ENCODE assay signal across 1 cellular context in genomic region chr5:176533894-176534611, GRCh38.
A peak's percentile ranks its signal among the peaks of the same experiment; 100 is the strongest.
TF ChIP-seq lines count a peak whose summit lies in the region.

No MANE protein-coding gene starts in this region.

TF ChIP-seq in HepG2, 621 proteins besides CTCF, POLR2A, EP300 and RAD21 (continued from another document and continues in another):
- no peak for TF ChIP-seq TIGD3 (CRISPR knock-in tag; IDR thresholded peaks at IDR 0.05; ENCODE audit: borderline replicate concordance)
- no peak for TF ChIP-seq CBX1 (IDR thresholded peaks at IDR 0.05; ENCODE audit: low read depth)
- TF ChIP-seq ZNF230 (CRISPR knock-in tag; IDR thresholded peaks at IDR 0.05): no peak
- TF ChIP-seq HINFP (CRISPR knock-in tag; IDR thresholded peaks at IDR 0.05; ENCODE audit: low read depth): no peak
- 0 out of 2 replicates have a peak, but pooled peaks have one; percentile 19 for TF ChIP-seq RCOR2 (CRISPR knock-in tag; IDR thresholded peaks at IDR 0.05)
- no peak for TF ChIP-seq MLLT10 (CRISPR knock-in tag; IDR thresholded peaks at IDR 0.05)
- 0 out of 2 replicates have a peak, but pooled peaks have one; percentile 55 for TF ChIP-seq ZNF891 (CRISPR knock-in tag; IDR thresholded peaks at IDR 0.05)
- TF ChIP-seq ATF7-NPFF (CRISPR knock-in tag; IDR thresholded peaks at IDR 0.05; ENCODE audit: low read depth): no peak
- no peak for TF ChIP-seq EEA1 (CRISPR knock-in tag; IDR thresholded peaks at IDR 0.05; ENCODE audit: borderline replicate concordance)
- TF ChIP-seq ZNF501 (CRISPR knock-in tag; IDR thresholded peaks at IDR 0.05): 0 out of 2 replicates have a peak, but pooled peaks have one; percentile 24
- 0 out of 2 replicates have a peak, but pooled peaks have one; percentile 18 for TF ChIP-seq FOSL2 (CRISPR knock-in tag; IDR thresholded peaks at IDR 0.05)
- peak; percentile 46; the same call in 1 of the 2 replicates for TF ChIP-seq ESRRA (CRISPR knock-in tag; IDR thresholded peaks at IDR 0.05; ENCODE audit: low read depth)
- TF ChIP-seq HDAC1 (CRISPR knock-in tag; IDR thresholded peaks at IDR 0.05): peak; percentile 47; the same call in 1 of the 2 replicates
- no peak for TF ChIP-seq ZNF282 (IDR thresholded peaks at IDR 0.05; ENCODE audit: partially characterized antibody)
- TF ChIP-seq SALL1 (CRISPR knock-in tag; IDR thresholded peaks at IDR 0.05): 0 out of 2 replicates have a peak, but pooled peaks have one; percentile 28
- TF ChIP-seq AKAP8 (CRISPR knock-in tag; IDR thresholded peaks at IDR 0.05): peak; percentile 87
- TF ChIP-seq MLXIP (CRISPR knock-in tag; IDR thresholded peaks at IDR 0.05; ENCODE audit: borderline replicate concordance): no peak
- TF ChIP-seq TRIM24 (CRISPR knock-in tag; IDR thresholded peaks at IDR 0.05): no peak
- TF ChIP-seq ZNF33B (CRISPR knock-in tag; IDR thresholded peaks at IDR 0.05): 0 out of 2 replicates have a peak, but pooled peaks have one; percentile 12
- no peak for TF ChIP-seq KDM1A (CRISPR knock-in tag; IDR thresholded peaks at IDR 0.05)
- no peak for TF ChIP-seq PHF20 (CRISPR knock-in tag; IDR thresholded peaks at IDR 0.05)
- no peak for TF ChIP-seq ZZZ3 (CRISPR knock-in tag; IDR thresholded peaks at IDR 0.05; ENCODE audit: borderline replicate concordance)
- no peak for TF ChIP-seq MTF1 (CRISPR knock-in tag; IDR thresholded peaks at IDR 0.05)
- TF ChIP-seq NFE2L1 (CRISPR knock-in tag; IDR thresholded peaks at IDR 0.05; ENCODE audit: borderline replicate concordance): no peak
- no peak for TF ChIP-seq NONO (IDR thresholded peaks at IDR 0.05)
- TF ChIP-seq NONO (CRISPR knock-in tag; conservative IDR thresholded peaks at IDR 0.05): 0 out of 2 replicates have a peak, but pooled peaks have one; percentile 47
- TF ChIP-seq NAIF1 (CRISPR knock-in tag; IDR thresholded peaks at IDR 0.05; ENCODE audit: borderline replicate concordance): no peak
- no peak for TF ChIP-seq ZSCAN22 (CRISPR knock-in tag; IDR thresholded peaks at IDR 0.05)
- no peak for TF ChIP-seq ZNF570 (CRISPR knock-in tag; IDR thresholded peaks at IDR 0.05; ENCODE audit: borderline replicate concordance)
- TF ChIP-seq MBNL3 (CRISPR knock-in tag; conservative IDR thresholded peaks at IDR 0.05): no peak
- peak; percentile 66 for TF ChIP-seq RBM22 (optimal IDR thresholded peaks at IDR 0.05; ENCODE audit: low read length)
- no peak for TF ChIP-seq HNF4G (IDR thresholded peaks at IDR 0.05; ENCODE audit: borderline replicate concordance, low read depth, low read length)
- TF ChIP-seq HNF4G (CRISPR knock-in tag; IDR thresholded peaks at IDR 0.05; ENCODE audit: borderline replicate concordance, low read depth): 0 out of 2 replicates have a peak, but pooled peaks have one; percentile 40
- no peak for TF ChIP-seq ZNF563 (CRISPR knock-in tag; IDR thresholded peaks at IDR 0.05)
- TF ChIP-seq ZNF614 (CRISPR knock-in tag; IDR thresholded peaks at IDR 0.05; ENCODE audit: borderline replicate concordance): no peak
- peak; percentile 22; the same call in 1 of the 2 replicates for TF ChIP-seq SKIL (CRISPR knock-in tag; IDR thresholded peaks at IDR 0.05; ENCODE audit: borderline replicate concordance)
- no peak for TF ChIP-seq FOXA1 (IDR thresholded peaks at IDR 0.05)
- TF ChIP-seq FOXA1 (CRISPR knock-in tag; IDR thresholded peaks at IDR 0.05): peak; percentile 78
- TF ChIP-seq MIER2 (CRISPR knock-in tag; IDR thresholded peaks at IDR 0.05): no peak
- TF ChIP-seq ZBTB49 (CRISPR knock-in tag; IDR thresholded peaks at IDR 0.05; ENCODE audit: borderline replicate concordance): no peak
- no peak for TF ChIP-seq AFF4 (CRISPR knock-in tag; IDR thresholded peaks at IDR 0.05)
- no peak for TF ChIP-seq ZMYM4 (CRISPR knock-in tag; IDR thresholded peaks at IDR 0.05)
- no peak for TF ChIP-seq SIX4 (CRISPR knock-in tag; IDR thresholded peaks at IDR 0.05)
- TF ChIP-seq PATZ1 (CRISPR knock-in tag; IDR thresholded peaks at IDR 0.05): 0 out of 2 replicates have a peak, but pooled peaks have one; percentile 21
- no peak for TF ChIP-seq NCOR1 (IDR thresholded peaks at IDR 0.05; ENCODE audit: borderline replicate concordance, low read length)
- no peak for TF ChIP-seq MAZ (IDR thresholded peaks at IDR 0.05; ENCODE audit: borderline replicate concordance, low read depth, low read length)
- TF ChIP-seq MAZ (CRISPR knock-in tag; IDR thresholded peaks at IDR 0.05; ENCODE audit: low read depth): peak; percentile 45; the same call in 1 of the 2 replicates
- peak; percentile 46; the same call in 1 of the 2 replicates for TF ChIP-seq POLR2G (IDR thresholded peaks at IDR 0.05; ENCODE audit: low read depth, low read length)
- peak; percentile 68 for TF ChIP-seq SAP130 (CRISPR knock-in tag; IDR thresholded peaks at IDR 0.05; ENCODE audit: low read depth)
- TF ChIP-seq TCF12 (IDR thresholded peaks at IDR 0.05): no peak
- TF ChIP-seq TCF12 (CRISPR knock-in tag; IDR thresholded peaks at IDR 0.05): no peak
- no peak; the same call in 1 of the 2 replicates for TF ChIP-seq PHF21A (CRISPR knock-in tag; IDR thresholded peaks at IDR 0.05)
- no peak for TF ChIP-seq CENPT (CRISPR knock-in tag; IDR thresholded peaks at IDR 0.05; ENCODE audit: low read depth)
- TF ChIP-seq FOXM1 (CRISPR knock-in tag; IDR thresholded peaks at IDR 0.05): no peak
- TF ChIP-seq DMAP1 (CRISPR knock-in tag; IDR thresholded peaks at IDR 0.05): no peak
- no peak for TF ChIP-seq ZFYVE20 (CRISPR knock-in tag; IDR thresholded peaks at IDR 0.05; ENCODE audit: borderline replicate concordance, low read depth)
- no peak for TF ChIP-seq ZNF20 (CRISPR knock-in tag; IDR thresholded peaks at IDR 0.05)
- no peak for TF ChIP-seq ZNF781 (CRISPR knock-in tag; IDR thresholded peaks at IDR 0.05; ENCODE audit: borderline replicate concordance, not compliant biosample characterization)
- no peak for TF ChIP-seq GATA4 (IDR thresholded peaks at IDR 0.05; ENCODE audit: borderline replicate concordance, low read depth)
